In the genomic region with DNA sequence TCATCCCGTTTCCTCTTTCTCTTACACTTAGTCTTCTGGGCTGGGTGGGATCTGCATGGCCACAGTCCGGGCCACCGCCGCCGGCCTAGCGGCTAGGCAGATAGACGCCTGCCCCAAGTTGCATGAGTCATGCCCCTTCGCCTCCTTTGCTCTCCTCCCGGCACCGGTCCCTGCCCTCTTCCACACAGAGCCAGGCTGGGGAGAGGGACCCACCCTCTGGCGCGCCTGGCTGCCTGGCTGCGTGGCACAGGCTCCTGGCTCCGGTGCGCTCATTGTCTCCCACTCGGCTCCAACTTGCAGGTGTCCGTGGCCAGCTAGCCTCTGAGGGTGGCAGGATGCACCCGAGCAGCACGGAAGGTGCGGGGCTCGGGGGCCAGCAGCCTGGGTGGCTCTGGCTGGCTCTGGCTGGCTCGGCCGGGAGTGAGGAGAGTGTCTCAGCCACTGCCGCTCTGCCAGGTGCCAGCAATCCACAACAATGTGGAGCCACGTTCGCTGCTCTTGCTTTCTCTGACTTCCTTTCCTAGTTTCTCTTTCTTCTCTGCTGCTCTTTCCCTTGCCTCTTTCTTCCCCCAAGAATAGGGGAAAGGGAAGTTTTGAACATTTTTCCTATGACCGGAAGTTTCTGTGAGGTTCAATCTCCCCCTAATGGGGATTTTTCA, we compare ENCODE assay signal across 15 cellular contexts. TPM values are rescaled to one million over a fixed set of nuclear protein-coding genes. Genes with fewer than 3 reads are reported as not detected.
"Had no signal": no experiment of that assay in that cellular context is flagged by ENCODE, and none has a peak within 500 bp of the region (broad histone marks: within the 10 kb centered on the region; RNA-seq: fewer than 3 reads in every experiment).

No MANE protein-coding gene starts in this region.

- H3K27ac Mint-ChIP-seq: activated naive CD4-positive, alpha-beta T cell treated with anti-CD3 and anti-CD28 coated beads, Interleukin-2, amount 10 ng/mL, durations not matched to agents 7 days and 5 days; stimulated activated effector memory CD8-positive, alpha-beta T cell treated with anti-CD3 and anti-CD28 coated beads, Interleukin-12 subunit alpha, Interleukin-12 subunit beta, amount 100 ng/mL, for 72 hours; T-helper 2 cell treated with Interferon-gamma antibody and Interleukin-4, amounts not matched to agents 5 μg/mL and 100 μg/mL, for 36 hours had no signal

- DNase-seq: activated CD4-positive, alpha-beta T cell treated with anti-CD3 and anti-CD28 coated beads, Interleukin-2, amount 50 U/mL, for 48 hours; activated CD8-positive, alpha-beta memory T cell treated with anti-CD3 and anti-CD28 coated beads, Interleukin-2, amount 50 U/mL, for 4 hours; activated naive CD4-positive, alpha-beta T cell treated with anti-CD3 and anti-CD28 coated beads, Interleukin-2, amount 10 ng/mL, durations not matched to agents 7 days and 5 days; glutamatergic neuron; immature natural killer cell; naive thymus-derived CD4-positive, alpha-beta T cell; tibial artery had no signal

- H3K4me3 Mint-ChIP-seq: activated naive CD4-positive, alpha-beta T cell treated with anti-CD3 and anti-CD28 coated beads, Interleukin-2, amount 10 ng/mL, durations not matched to agents 7 days and 5 days; brain; immature natural killer cell; naive thymus-derived CD4-positive, alpha-beta T cell; stimulated activated effector memory CD8-positive, alpha-beta T cell treated with anti-CD3 and anti-CD28 coated beads, Interleukin-12 subunit alpha, Interleukin-12 subunit beta, amount 100 ng/mL, for 72 hours; T-helper 2 cell treated with Interferon-gamma antibody and Interleukin-4, amounts not matched to agents 5 μg/mL and 100 μg/mL, for 36 hours had no signal

- H3K27ac ChIP-seq: esophagus muscularis mucosa, skin epidermis, tibial artery had no signal

- H3K27me3 ChIP-seq: esophagus muscularis mucosa, tibial artery had no signal

- H3K4me3 ChIP-seq: esophagus muscularis mucosa, skin epidermis, tibial artery had no signal

- ATAC-seq: activated CD4-positive, CD25-positive, alpha-beta regulatory T cell treated with anti-CD3 and anti-CD28 coated beads, Interleukin-2, amount 50 U/mL, for 24 hours; naive thymus-derived CD4-positive, alpha-beta T cell; stimulated activated effector memory CD8-positive, alpha-beta T cell treated with anti-CD3 and anti-CD28 coated beads, Interleukin-12 subunit alpha, Interleukin-12 subunit beta, amount 100 ng/mL, for 72 hours had no signal

- H3K27me3 Mint-ChIP-seq: activated naive CD4-positive, alpha-beta T cell treated with anti-CD3 and anti-CD28 coated beads, Interleukin-2, amount 10 ng/mL, durations not matched to agents 7 days and 5 days; naive thymus-derived CD4-positive, alpha-beta T cell had no signal

RNA-seq across cellular contexts. Expression of gene BCL2A1, which starts 51.8 kb away (rescaled TPM):
- total RNA-seq: fibroblast of villous mesenchyme, lung microvascular endothelial cell had no signal
